Comparison of ENCODE assay signal across 11 cellular contexts in the genomic region with DNA sequence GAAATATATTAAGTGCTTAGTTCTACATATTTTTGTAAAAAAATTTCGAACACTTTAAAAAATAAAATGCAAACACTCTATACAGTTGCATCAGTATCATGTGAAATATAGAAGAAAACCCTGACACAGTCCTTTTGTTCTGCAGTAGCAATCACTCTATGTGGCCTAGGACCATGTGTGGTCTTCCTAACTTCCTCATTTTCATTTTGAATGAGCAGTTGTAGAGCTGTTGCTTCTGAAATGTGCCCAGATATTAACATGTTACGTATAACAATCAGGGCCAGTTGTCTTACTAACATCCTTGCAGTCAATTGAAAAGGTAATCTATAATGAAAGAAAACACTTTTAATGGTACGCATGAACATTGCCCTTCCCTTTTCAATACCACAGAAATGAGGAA.
A peak's percentile ranks its signal among the peaks of the same experiment; 100 is the strongest.
DNase-seq lines count a peak whose midpoint lies in the region; ATAC-seq, FAIRE-seq and TF ChIP-seq lines count a peak whose summit lies in the region.
"Had no signal": no experiment of that assay in that cellular context is flagged by ENCODE, and none has a peak within 500 bp of the region (broad histone marks: within the 10 kb centered on the region; RNA-seq: fewer than 3 reads in every experiment).

No MANE protein-coding gene starts in this region.

- H3K27me3 Mint-ChIP-seq in endodermal cell (ENCODE audit: insufficient read depth) (peaks cover 1% of the 10 kb centered on the region), CD14-positive monocyte (ENCODE audit: low read depth in 3 of 3) (peaks cover 0 to 4% (median 2%) of the 10 kb centered on the region in 3 donors)

- 92 to 100% methylated on average over 1 to 3 of the region's 3 CpGs for WGBS in endodermal cell (ENCODE audit: insufficient coverage in 1 of 2, insufficient read length in 1 of 2), 2 experiments
- WGBS in spleen, 5 donors, result 53 to 67% (median 58%) methylated on average over 3 of the region's 3 CpGs

- no peaks in the 10 kb centered on the region for H3K9me3 ChIP-seq in endodermal cell (ENCODE audit: control insufficient read depth, low read length)
- no peaks in the 10 kb centered on the region for H3K9me3 ChIP-seq in spleen

- peaks cover 44% of the 10 kb centered on the region for H3K36me3 ChIP-seq in endodermal cell (ENCODE audit: control insufficient read depth, insufficient read depth, low read length)
- H3K36me3 ChIP-seq in spleen, result peaks cover 0 to 18% (median 0%) of the 10 kb centered on the region in 6 donors

- DNase-seq in endodermal cell (no peak), CD14-positive monocyte (ENCODE audit: low spot score) (no peak), ureter (ENCODE audit: low spot score) (no peak), spleen (no peak), urothelium cell line (ENCODE audit: low spot score) (no peak)
- DNase-seq: activated CD4-positive, CD25-positive, alpha-beta regulatory T cell treated with anti-CD3 and anti-CD28 coated beads, Interleukin-2, amount 50 U/mL, for 72 hours; NCI-H1436; trophoblast cell had no signal

- ATAC-seq in GM18868 (IDR thresholded peaks at IDR 0.05; ENCODE audit: unreplicated experiment) (peak; percentile 51), HG02571 (IDR thresholded peaks at IDR 0.05; ENCODE audit: unreplicated experiment) (peak; percentile 47), HG03575 (IDR thresholded peaks at IDR 0.05; ENCODE audit: extremely low read depth, insufficient number of reproducible peaks, low FRiP score, unreplicated experiment) (peak; percentile 62)

- H3K27me3 ChIP-seq in endodermal cell (ENCODE audit: control insufficient read depth, insufficient read depth, low read length, poor library complexity, severe bottlenecking), result no peaks in the 10 kb centered on the region
- H3K27me3 ChIP-seq in spleen (replicated peaks in 1 of 7), result no peaks in the 10 kb centered on the region

- peak overlapping the region; percentile 20 for H3K27ac Mint-ChIP-seq in endodermal cell
- H3K27ac Mint-ChIP-seq in CD14-positive monocyte, result peak overlapping the region in 2 of 7 donors; percentile 18 to 46

- no peak for TF ChIP-seq POLR2A in spleen (IDR thresholded peaks at IDR 0.05)

- TF ChIP-seq CTCF in endodermal cell (conservative IDR thresholded peaks at IDR 0.05) (no peak), CD14-positive monocyte (IDR thresholded peaks at IDR 0.05) (no peak), spleen (IDR thresholded peaks at IDR 0.05 in 8 of 11, conservative IDR thresholded peaks at IDR 0.05 in 3 of 11) (no peak)

- H3K4me3 ChIP-seq in endodermal cell (ENCODE audit: low read length), result no peak overlapping the region
- H3K4me3 ChIP-seq in spleen, result no peak overlapping the region

- H3K4me1 ChIP-seq in endodermal cell (ENCODE audit: control insufficient read depth, insufficient read depth, low read length), result no peaks in the 10 kb centered on the region
- H3K4me1 ChIP-seq in spleen, result peaks cover 5 to 28% (median 16%) of the 10 kb centered on the region in 6 donors

- H3K4me1 Mint-ChIP-seq in endodermal cell, result peaks cover 8% of the 10 kb centered on the region
- peaks cover 14% of the 10 kb centered on the region for H3K4me1 Mint-ChIP-seq in CD14-positive monocyte

- H3K9me3 Mint-ChIP-seq in endodermal cell (peaks cover 33% of the 10 kb centered on the region), CD14-positive monocyte (peaks cover 0 to 3% (median 0%) of the 10 kb centered on the region in 7 donors)

- no peak for FAIRE-seq in urothelium cell line (lab: Jason Lieb, UNC)

- H3K4me3 Mint-ChIP-seq in endodermal cell (no peak overlapping the region), CD14-positive monocyte (peak overlapping the region in 1 of 2 donors; percentile 19)

- no peak overlapping the region for H3K9ac ChIP-seq in endodermal cell (ENCODE audit: extremely low read depth, low read length, poor library complexity, severe bottlenecking)

- intact Hi-C loops in CD14-positive monocyte (cut with micrococcal nuclease), result no loop called here
- intact Hi-C loops in spleen (cut with DNase I; ENCODE audit: low total_unique reads), result no loop called here

- H3K27ac ChIP-seq in endodermal cell (ENCODE audit: low read depth, low read length), result no peak overlapping the region
- peak overlapping the region in 3 of 8 donors; percentile 19 to 29 (median 27) for H3K27ac ChIP-seq in spleen

- H3K36me3 Mint-ChIP-seq in endodermal cell (ENCODE audit: low read depth), result peaks cover 60% of the 10 kb centered on the region
- H3K36me3 Mint-ChIP-seq in CD14-positive monocyte, result no peaks in the 10 kb centered on the region
